7 cellular contexts compared by ENCODE assay signal in the genomic region with DNA sequence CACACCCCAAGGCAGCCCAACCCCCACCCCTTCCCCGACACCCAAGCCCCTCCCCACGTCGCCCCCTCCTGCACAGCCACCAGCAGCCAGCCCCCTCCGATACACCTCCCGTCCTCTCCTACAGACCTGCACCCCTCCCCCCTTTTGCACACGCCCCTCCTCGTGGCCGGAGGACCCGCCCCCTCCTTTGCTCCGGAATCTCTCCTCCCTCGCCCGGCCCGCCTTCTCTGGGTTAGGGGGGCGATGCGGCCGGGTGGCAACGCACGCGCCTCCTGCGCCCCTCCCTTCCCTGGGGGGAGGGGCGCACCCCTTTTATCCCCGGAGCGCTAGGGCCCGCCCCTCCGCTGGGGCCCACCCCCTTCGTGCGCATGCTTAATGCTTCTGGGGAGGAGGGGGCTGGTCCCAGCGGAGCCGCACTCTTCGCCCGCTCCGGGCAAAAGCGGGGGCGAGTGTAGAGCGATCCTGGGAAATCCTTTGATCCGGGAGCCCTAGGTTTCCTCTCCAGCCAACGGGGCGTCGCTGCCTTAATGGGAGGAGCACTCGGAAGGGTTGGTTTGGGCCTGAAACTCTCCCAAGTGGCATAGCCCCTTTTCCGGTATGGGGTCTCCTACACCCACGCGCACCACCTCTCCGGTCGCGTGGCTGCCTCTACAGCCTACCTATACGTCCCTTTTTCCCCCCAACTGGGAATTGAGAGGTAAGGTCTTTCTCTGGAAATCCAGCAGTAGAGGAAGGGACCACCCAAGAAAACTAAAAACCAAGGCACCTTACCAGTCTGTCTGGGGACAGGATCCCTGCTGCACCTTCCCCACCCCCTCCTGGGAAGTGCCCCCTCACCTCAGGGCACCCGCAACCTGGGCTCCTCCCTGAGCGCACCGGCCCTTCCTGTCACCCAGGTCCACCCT. TPM values are rescaled to one million over a fixed set of nuclear protein-coding genes. Genes with fewer than 3 reads are reported as not detected.
DNase-seq lines count a peak whose midpoint lies in the region; ATAC-seq, FAIRE-seq and TF ChIP-seq lines count a peak whose summit lies in the region.

No MANE protein-coding gene starts in this region.

- peak in 1 of 2 donors; percentile 51 for TF ChIP-seq POLR2A in heart left ventricle (IDR thresholded peaks at IDR 0.05)

- H3K9ac ChIP-seq in parathyroid adenoma: no peak overlapping the region

- ATAC-seq in heart left ventricle (peak; percentile 48 to 70 (median 54)), upper lobe of right lung (peak; percentile 51)

- H3K79me2 ChIP-seq in parathyroid adenoma: no peaks in the 10 kb centered on the region

- H3K27ac ChIP-seq in heart left ventricle: peak overlapping the region in 11 of 12 donors; percentile 72 to 98 (median 95)
- peak overlapping the region; percentile 79 for H3K27ac ChIP-seq in parathyroid adenoma
- peak overlapping the region; percentile 69 for H3K27ac ChIP-seq in upper lobe of right lung

- intact Hi-C loops in heart left ventricle (cut with DNase I) (loop anchor here in 2 of 10 donors (2.0 to 10.0 kb wide), 2 partner anchors 30 to 52 kb away; a partner anchor contains a TSS), upper lobe of right lung (cut with DNase I) (no loop called here)

- peaks cover 0 to 5% (median 0%) of the 10 kb centered on the region in 9 donors for H3K27me3 ChIP-seq in heart left ventricle
- no peaks in the 10 kb centered on the region for H3K27me3 ChIP-seq in parathyroid adenoma (ENCODE audit: control insufficient read depth, insufficient read depth, low read length)
- H3K27me3 ChIP-seq in upper lobe of right lung: no peaks in the 10 kb centered on the region

- DNase-seq in GM18507 (ENCODE audit: extremely low spot score, insufficient read length, low read depth) (peak; percentile 59), NCI-H1417 treated with DMSO at 0.1 percent for 48 hours (lab: John Stamatoyannopoulos, UW) (peak; percentile 67), T follicular helper cell (ENCODE audit: low read depth) (peak; percentile 68), amniotic epithelial cell (ENCODE audit: low read depth) (peak; percentile 91), heart left ventricle (peak; percentile 84 to 89 (median 87)), upper lobe of right lung (peak; percentile 91)

- H2AFZ ChIP-seq in parathyroid adenoma: peak overlapping the region; percentile 39

- H3K4me1 ChIP-seq in heart left ventricle (peaks cover 0 to 50% (median 24%) of the 10 kb centered on the region in 12 donors), parathyroid adenoma (peaks cover 14% of the 10 kb centered on the region), upper lobe of right lung (peaks cover 29% of the 10 kb centered on the region)

- WGBS in heart left ventricle, 4 donors: 3 to 8% (median 6%) methylated on average over 33 to 50 of the region's 50 CpGs

- FAIRE-seq in GM18507 (lab: Jason Lieb, UNC): peak; percentile 53

- H3K9me3 ChIP-seq in heart left ventricle (no peaks in the 10 kb centered on the region), parathyroid adenoma (ENCODE audit: control insufficient read depth, low read length) (no peaks in the 10 kb centered on the region), upper lobe of right lung (no peaks in the 10 kb centered on the region)

- no peaks in the 10 kb centered on the region for H3K36me3 ChIP-seq in heart left ventricle
- H3K36me3 ChIP-seq in parathyroid adenoma (ENCODE audit: control insufficient read depth, insufficient read depth, low read length): no peaks in the 10 kb centered on the region
- no peaks in the 10 kb centered on the region for H3K36me3 ChIP-seq in upper lobe of right lung

- H3K4me3 ChIP-seq in heart left ventricle: peak overlapping the region; percentile 58 to 98 (median 80)
- peak overlapping the region; percentile 83 for H3K4me3 ChIP-seq in parathyroid adenoma (ENCODE audit: low read depth, low read length)
- H3K4me3 ChIP-seq in upper lobe of right lung: peak overlapping the region; percentile 77

- peak overlapping the region; percentile 76 for H3K4me2 ChIP-seq in parathyroid adenoma (ENCODE audit: low read length)

- TF ChIP-seq CTCF in heart left ventricle (IDR thresholded peaks at IDR 0.05) (no peak), parathyroid adenoma (IDR thresholded peaks at IDR 0.05) (no peak), upper lobe of right lung (IDR thresholded peaks at IDR 0.05) (no peak)

RNA-seq across cellular contexts. Expression of a gene that starts 1.9 kb away (rescaled TPM):
- total RNA-seq in heart left ventricle (10 to 100 TPM in 7 of 9 donors, 1 to 10 TPM in 2; 6.9 to 19.9 (median 11.5) TPM), upper lobe of right lung (8.4 TPM)
- polyA plus RNA-seq in heart left ventricle: 1 to 10 TPM; 5.4 to 7.2 TPM

RNA-seq across cellular contexts. Expression of a gene that starts 19.6 kb away (rescaled TPM):
- 10 to 100 TPM; 13.8 to 49.5 (median 23.4) TPM for total RNA-seq in heart left ventricle
- 10 to 100 TPM; 32.4 to 33.2 TPM for polyA plus RNA-seq in heart left ventricle
- total RNA-seq in upper lobe of right lung: 19.9 TPM

RNA-seq across cellular contexts. Expression of a gene that starts 29.9 kb away (rescaled TPM):
- total RNA-seq in heart left ventricle (10 to 100 TPM in 5 of 9 donors, 1 to 10 TPM in 4; 6.9 to 15.3 (median 11.4) TPM), upper lobe of right lung (15.7 TPM)
- polyA plus RNA-seq in heart left ventricle: 1 to 10 TPM; 9.2 to 9.3 TPM

RNA-seq across cellular contexts. Expression of a gene that starts 36.7 kb away (rescaled TPM):
- 1 to 10 TPM in 8 of 9 donors, under 1 TPM in 1; 0.64 to 6.6 (median 4.5) TPM for total RNA-seq in heart left ventricle
- polyA plus RNA-seq in heart left ventricle: 1 to 10 TPM; 2.8 to 3.6 TPM
- 8.8 TPM for total RNA-seq in upper lobe of right lung

RNA-seq across cellular contexts. Expression of a gene that starts 53.3 kb away (rescaled TPM):
- total RNA-seq in heart left ventricle (1 to 10 TPM in 7 of 9 donors, under 1 TPM in 2; 0.47 to 4.9 (median 1.2) TPM), upper lobe of right lung (16.8 TPM)
- polyA plus RNA-seq in heart left ventricle: 1 to 10 TPM in 1 of 2 donors, under 1 TPM in 1; 0.61 to 5.9 TPM

Comparison
In these comparisons a context has a peak if more than half of its experiments do, and no peak if none do; other contexts are left out.
1. Peak in every context shown above with its lines: DNase-seq, ATAC-seq, H3K4me3 ChIP-seq and H3K27ac ChIP-seq.